Comparison of ENCODE assay signal across 3 cellular contexts in the genomic region with DNA sequence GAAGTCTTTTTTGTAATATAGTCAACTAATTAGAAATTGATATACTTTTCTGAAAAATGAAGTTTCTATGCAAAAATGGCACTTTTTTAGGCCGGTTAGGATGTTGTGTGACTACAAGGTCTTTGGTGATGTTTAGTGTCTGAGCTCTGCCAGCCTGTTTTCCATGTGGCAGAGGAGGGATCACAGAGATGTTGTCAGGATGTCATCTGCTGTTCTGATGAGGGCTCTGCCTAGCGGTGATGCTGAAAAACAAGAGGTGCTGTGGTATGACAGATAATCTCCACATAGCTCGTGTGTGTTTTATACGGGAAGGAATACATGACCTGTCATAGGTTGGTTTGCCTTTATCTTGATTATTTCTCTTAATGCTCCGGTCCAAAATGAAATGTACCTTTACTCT.
TF ChIP-seq lines count a peak whose summit lies in the region.

No MANE protein-coding gene starts in this region.

TF ChIP-seq in GM23338, 12 proteins besides CTCF, POLR2A, EP300 and RAD21 (continues in another document):
- TF ChIP-seq, protein P1, sequence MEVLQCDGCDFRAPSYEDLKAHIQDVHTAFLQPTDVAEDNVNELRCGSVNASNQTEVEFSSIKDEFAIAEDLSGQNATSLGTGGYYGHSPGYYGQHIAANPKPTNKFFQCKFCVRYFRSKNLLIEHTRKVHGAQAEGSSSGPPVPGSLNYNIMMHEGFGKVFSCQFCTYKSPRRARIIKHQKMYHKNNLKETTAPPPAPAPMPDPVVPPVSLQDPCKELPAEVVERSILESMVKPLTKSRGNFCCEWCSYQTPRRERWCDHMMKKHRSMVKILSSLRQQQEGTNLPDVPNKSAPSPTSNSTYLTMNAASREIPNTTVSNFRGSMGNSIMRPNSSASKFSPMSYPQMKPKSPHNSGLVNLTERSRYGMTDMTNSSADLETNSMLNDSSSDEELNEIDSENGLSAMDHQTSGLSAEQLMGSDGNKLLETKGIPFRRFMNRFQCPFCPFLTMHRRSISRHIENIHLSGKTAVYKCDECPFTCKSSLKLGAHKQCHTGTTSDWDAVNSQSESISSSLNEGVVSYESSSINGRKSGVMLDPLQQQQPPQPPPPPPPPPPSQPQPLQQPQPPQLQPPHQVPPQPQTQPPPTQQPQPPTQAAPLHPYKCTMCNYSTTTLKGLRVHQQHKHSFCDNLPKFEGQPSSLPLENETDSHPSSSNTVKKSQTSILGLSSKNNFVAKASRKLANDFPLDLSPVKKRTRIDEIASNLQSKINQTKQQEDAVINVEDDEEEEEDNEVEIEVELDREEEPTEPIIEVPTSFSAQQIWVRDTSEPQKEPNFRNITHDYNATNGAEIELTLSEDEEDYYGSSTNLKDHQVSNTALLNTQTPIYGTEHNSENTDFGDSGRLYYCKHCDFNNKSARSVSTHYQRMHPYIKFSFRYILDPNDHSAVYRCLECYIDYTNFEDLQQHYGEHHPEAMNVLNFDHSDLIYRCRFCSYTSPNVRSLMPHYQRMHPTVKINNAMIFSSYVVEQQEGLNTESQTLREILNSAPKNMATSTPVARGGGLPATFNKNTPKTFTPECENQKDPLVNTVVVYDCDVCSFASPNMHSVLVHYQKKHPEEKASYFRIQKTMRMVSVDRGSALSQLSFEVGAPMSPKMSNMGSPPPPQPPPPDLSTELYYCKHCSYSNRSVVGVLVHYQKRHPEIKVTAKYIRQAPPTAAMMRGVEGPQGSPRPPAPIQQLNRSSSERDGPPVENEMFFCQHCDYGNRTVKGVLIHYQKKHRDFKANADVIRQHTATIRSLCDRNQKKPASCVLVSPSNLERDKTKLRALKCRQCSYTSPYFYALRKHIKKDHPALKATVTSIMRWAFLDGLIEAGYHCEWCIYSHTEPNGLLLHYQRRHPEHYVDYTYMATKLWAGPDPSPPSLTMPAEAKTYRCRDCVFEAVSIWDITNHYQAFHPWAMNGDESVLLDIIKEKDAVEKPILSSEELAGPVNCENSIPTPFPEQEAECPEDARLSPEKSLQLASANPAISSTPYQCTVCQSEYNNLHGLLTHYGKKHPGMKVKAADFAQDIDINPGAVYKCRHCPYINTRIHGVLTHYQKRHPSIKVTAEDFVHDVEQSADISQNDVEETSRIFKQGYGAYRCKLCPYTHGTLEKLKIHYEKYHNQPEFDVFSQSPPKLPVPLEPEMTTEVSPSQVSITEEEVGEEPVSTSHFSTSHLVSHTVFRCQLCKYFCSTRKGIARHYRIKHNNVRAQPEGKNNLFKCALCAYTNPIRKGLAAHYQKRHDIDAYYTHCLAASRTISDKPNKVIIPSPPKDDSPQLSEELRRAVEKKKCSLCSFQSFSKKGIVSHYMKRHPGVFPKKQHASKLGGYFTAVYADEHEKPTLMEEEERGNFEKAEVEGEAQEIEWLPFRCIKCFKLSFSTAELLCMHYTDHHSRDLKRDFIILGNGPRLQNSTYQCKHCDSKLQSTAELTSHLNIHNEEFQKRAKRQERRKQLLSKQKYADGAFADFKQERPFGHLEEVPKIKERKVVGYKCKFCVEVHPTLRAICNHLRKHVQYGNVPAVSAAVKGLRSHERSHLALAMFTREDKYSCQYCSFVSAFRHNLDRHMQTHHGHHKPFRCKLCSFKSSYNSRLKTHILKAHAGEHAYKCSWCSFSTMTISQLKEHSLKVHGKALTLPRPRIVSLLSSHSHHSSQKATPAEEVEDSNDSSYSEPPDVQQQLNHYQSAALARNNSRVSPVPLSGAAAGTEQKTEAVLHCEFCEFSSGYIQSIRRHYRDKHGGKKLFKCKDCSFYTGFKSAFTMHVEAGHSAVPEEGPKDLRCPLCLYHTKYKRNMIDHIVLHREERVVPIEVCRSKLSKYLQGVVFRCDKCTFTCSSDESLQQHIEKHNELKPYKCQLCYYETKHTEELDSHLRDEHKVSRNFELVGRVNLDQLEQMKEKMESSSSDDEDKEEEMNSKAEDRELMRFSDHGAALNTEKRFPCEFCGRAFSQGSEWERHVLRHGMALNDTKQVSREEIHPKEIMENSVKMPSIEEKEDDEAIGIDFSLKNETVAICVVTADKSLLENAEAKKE (CRISPR knock-in tag; IDR thresholded peaks at IDR 0.05) = no peak
- TF ChIP-seq JUNB (IDR thresholded peaks at IDR 0.05; ENCODE audit: unreplicated experiment) (no peak), STAT1 (IDR thresholded peaks at IDR 0.05; ENCODE audit: unreplicated experiment) (no peak), ZNF114 (CRISPR knock-in tag; IDR thresholded peaks at IDR 0.05) (no peak), ZNF331 (CRISPR knock-in tag; IDR thresholded peaks at IDR 0.05; ENCODE audit: low read depth) (no peak), EZH2 (IDR thresholded peaks at IDR 0.05; ENCODE audit: low read depth, unreplicated experiment) (no peak), NANOG (IDR thresholded peaks at IDR 0.05; ENCODE audit: borderline replicate concordance) (no peak)

TF ChIP-seq in neural cell, 6 proteins besides CTCF, POLR2A, EP300 and RAD21:
- TF ChIP-seq, protein P2, sequence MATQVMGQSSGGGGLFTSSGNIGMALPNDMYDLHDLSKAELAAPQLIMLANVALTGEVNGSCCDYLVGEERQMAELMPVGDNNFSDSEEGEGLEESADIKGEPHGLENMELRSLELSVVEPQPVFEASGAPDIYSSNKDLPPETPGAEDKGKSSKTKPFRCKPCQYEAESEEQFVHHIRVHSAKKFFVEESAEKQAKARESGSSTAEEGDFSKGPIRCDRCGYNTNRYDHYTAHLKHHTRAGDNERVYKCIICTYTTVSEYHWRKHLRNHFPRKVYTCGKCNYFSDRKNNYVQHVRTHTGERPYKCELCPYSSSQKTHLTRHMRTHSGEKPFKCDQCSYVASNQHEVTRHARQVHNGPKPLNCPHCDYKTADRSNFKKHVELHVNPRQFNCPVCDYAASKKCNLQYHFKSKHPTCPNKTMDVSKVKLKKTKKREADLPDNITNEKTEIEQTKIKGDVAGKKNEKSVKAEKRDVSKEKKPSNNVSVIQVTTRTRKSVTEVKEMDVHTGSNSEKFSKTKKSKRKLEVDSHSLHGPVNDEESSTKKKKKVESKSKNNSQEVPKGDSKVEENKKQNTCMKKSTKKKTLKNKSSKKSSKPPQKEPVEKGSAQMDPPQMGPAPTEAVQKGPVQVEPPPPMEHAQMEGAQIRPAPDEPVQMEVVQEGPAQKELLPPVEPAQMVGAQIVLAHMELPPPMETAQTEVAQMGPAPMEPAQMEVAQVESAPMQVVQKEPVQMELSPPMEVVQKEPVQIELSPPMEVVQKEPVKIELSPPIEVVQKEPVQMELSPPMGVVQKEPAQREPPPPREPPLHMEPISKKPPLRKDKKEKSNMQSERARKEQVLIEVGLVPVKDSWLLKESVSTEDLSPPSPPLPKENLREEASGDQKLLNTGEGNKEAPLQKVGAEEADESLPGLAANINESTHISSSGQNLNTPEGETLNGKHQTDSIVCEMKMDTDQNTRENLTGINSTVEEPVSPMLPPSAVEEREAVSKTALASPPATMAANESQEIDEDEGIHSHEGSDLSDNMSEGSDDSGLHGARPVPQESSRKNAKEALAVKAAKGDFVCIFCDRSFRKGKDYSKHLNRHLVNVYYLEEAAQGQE (IDR thresholded peaks at IDR 0.05; ENCODE audit: borderline replicate concordance) = no peak
- TF ChIP-seq MXI1 (conservative IDR thresholded peaks at IDR 0.05; ENCODE audit: poor library complexity, severe bottlenecking) (peak; percentile 28), SMC3 (conservative IDR thresholded peaks at IDR 0.05; ENCODE audit: poor library complexity) (peak; percentile 20)

TF ChIP-seq in HepG2, 621 proteins besides CTCF, POLR2A, EP300 and RAD21:
- no peak for TF ChIP-seq CCDC6 (CRISPR knock-in tag; IDR thresholded peaks at IDR 0.05)
- no peak for TF ChIP-seq TGIF2 (CRISPR knock-in tag; IDR thresholded peaks at IDR 0.05)
- TF ChIP-seq U2AF2 (IDR thresholded peaks at IDR 0.05; ENCODE audit: low read depth, low read length) = no peak
- no peak for TF ChIP-seq MIER2 (CRISPR knock-in tag; IDR thresholded peaks at IDR 0.05)
- TF ChIP-seq KDM3A (CRISPR knock-in tag; IDR thresholded peaks at IDR 0.05; ENCODE audit: low read depth) = no peak
- no peak for TF ChIP-seq ELF1 (CRISPR knock-in tag; IDR thresholded peaks at IDR 0.05)
- TF ChIP-seq CHD4 (IDR thresholded peaks at IDR 0.05; ENCODE audit: borderline replicate concordance, low read length) = no peak
- TF ChIP-seq ZNF747 (CRISPR knock-in tag; IDR thresholded peaks at IDR 0.05; ENCODE audit: borderline replicate concordance) = no peak
- TF ChIP-seq ARNT2 (CRISPR knock-in tag; IDR thresholded peaks at IDR 0.05; ENCODE audit: low read depth) = no peak
- no peak for TF ChIP-seq ZC3H4 (CRISPR knock-in tag; IDR thresholded peaks at IDR 0.05; ENCODE audit: borderline replicate concordance)
- no peak for TF ChIP-seq ZFP41 (CRISPR knock-in tag; IDR thresholded peaks at IDR 0.05; ENCODE audit: borderline replicate concordance)
- no peak for TF ChIP-seq ZNF761 (CRISPR knock-in tag; conservative IDR thresholded peaks at IDR 0.05)
- TF ChIP-seq NFATC3 (CRISPR knock-in tag; IDR thresholded peaks at IDR 0.05) = no peak
- no peak for TF ChIP-seq BORCS8-MEF2B (CRISPR knock-in tag; IDR thresholded peaks at IDR 0.05)
- no peak for TF ChIP-seq RBAK (CRISPR knock-in tag; IDR thresholded peaks at IDR 0.05)
- no peak for TF ChIP-seq ZNF383 (CRISPR knock-in tag; IDR thresholded peaks at IDR 0.05; ENCODE audit: borderline replicate concordance)
